Comparison of ENCODE assay signal across 34 cellular contexts in genomic region chr21:46273341-46273740, GRCh38.
"Had no signal": no experiment of that assay in that cellular context is flagged by ENCODE, and none has a peak within 500 bp of the region (broad histone marks: within the 10 kb centered on the region; RNA-seq: fewer than 3 reads in every experiment).

No MANE protein-coding gene starts in this region.

- H3K4me1 ChIP-seq: adrenal gland, body of pancreas had no signal

- H3K4me3 ChIP-seq: adrenal gland, body of pancreas, cardiac muscle cell had no signal

- H3K4me1 Mint-ChIP-seq: activated B cell treated with CpG ODN at 0.5 μM for 24 hours; activated CD4-positive, alpha-beta T cell treated with anti-CD3 and anti-CD28 coated beads, Interleukin-2, amount 10 ng/mL, durations not matched to agents 24 days and 14 days had no signal

- DNase-seq: activated B cell treated with CpG ODN at 0.5 μM for 24 hours; activated CD4-positive, alpha-beta memory T cell treated with anti-CD3 and anti-CD28 coated beads for 36 hours; activated CD4-positive, alpha-beta T cell treated with anti-CD3 and anti-CD28 coated beads for 4 hours; activated CD4-positive, alpha-beta T cell treated with anti-CD3 and anti-CD28 coated beads, Interleukin-2, amount 10 ng/mL, durations not matched to agents 24 days and 14 days; activated CD4-positive, alpha-beta T cell treated with anti-CD3 and anti-CD28 coated beads, Interleukin-2, amount 50 U/mL, for 1 hour; activated CD4-positive, alpha-beta T cell treated with anti-CD3 and anti-CD28 coated beads, Interleukin-2, amount 50 U/mL, for 4 hours; activated CD4-positive, CD25-positive, alpha-beta regulatory T cell treated with anti-CD3 and anti-CD28 coated beads, Interleukin-2, amount 50 U/mL, for 72 hours; activated CD8-positive, alpha-beta memory T cell treated with anti-CD3 and anti-CD28 coated beads, Interleukin-2, amount 50 U/mL, for 4 hours; activated CD8-positive, alpha-beta T cell treated with anti-CD3 and anti-CD28 coated beads for 36 hours; activated effector memory CD4-positive, alpha-beta T cell treated with anti-CD3 and anti-CD28 coated beads, Interleukin-2, amount 50 U/mL, for 16 hours; activated gamma-delta T cell treated with Interleukin-2 at 50 U/mL for 16 hours; activated naive CD4-positive, alpha-beta T cell; activated naive CD4-positive, alpha-beta T cell treated with anti-CD3 and anti-CD28 coated beads for 36 hours; activated naive CD4-positive, alpha-beta T cell treated with anti-CD3 and anti-CD28 coated beads, Interleukin-2, amount 50 U/mL, for 16 hours; activated naive CD8-positive, alpha-beta T cell treated with anti-CD3 and anti-CD28 coated beads for 36 hours; activated T-cell treated with anti-CD3 and anti-CD28 coated beads for 4 hours; activated T-cell treated with anti-CD3 and anti-CD28 coated beads, Interleukin-2, amount 50 U/mL, for 1 hour; activated T-cell treated with anti-CD3 and anti-CD28 coated beads, Interleukin-2, amount 50 U/mL, for 4 hours; activated T-cell treated with anti-CD3 and anti-CD28 coated beads, Interleukin-2, amount 50 U/mL, for 72 hours; adrenal gland; amniotic stem cell; body of pancreas; brain microvascular endothelial cell; central memory CD4-positive, alpha-beta T cell; T-helper 1 cell; T-helper 2 cell; T-helper 9 cell had no signal

- H3K27me3 Mint-ChIP-seq: activated B cell treated with CpG ODN at 0.5 μM for 24 hours; activated CD4-positive, alpha-beta memory T cell treated with anti-CD3 and anti-CD28 coated beads for 36 hours; activated CD4-positive, alpha-beta T cell treated with anti-CD3 and anti-CD28 coated beads, Interleukin-2, amount 10 ng/mL, durations not matched to agents 24 days and 14 days; activated CD8-positive, alpha-beta T cell treated with anti-CD3 and anti-CD28 coated beads for 36 hours; activated naive CD8-positive, alpha-beta T cell treated with anti-CD3 and anti-CD28 coated beads for 36 hours; activated T-helper 17 cell treated with anti-CD3 and anti-CD28 coated beads, Interleukin-2, amount 50 U/mL, for 72 hours had no signal

- H3K27ac Mint-ChIP-seq: activated B cell treated with CpG ODN at 0.5 μM for 24 hours; activated CD4-positive, alpha-beta memory T cell treated with anti-CD3 and anti-CD28 coated beads for 36 hours; activated CD4-positive, alpha-beta T cell treated with anti-CD3 and anti-CD28 coated beads, Interleukin-2, amount 10 ng/mL, durations not matched to agents 24 days and 14 days; activated naive CD4-positive, alpha-beta T cell treated with anti-CD3 and anti-CD28 coated beads for 36 hours; activated naive CD8-positive, alpha-beta T cell treated with anti-CD3 and anti-CD28 coated beads for 36 hours; activated T-cell treated with anti-CD3 and anti-CD28 coated beads, Interleukin-2, amount 50 U/mL, for 72 hours; activated T-helper 1 cell treated with anti-CD3 and anti-CD28 coated beads, Interleukin-12 subunit alpha, Interleukin-12 subunit beta, Interleukin-2, Interleukin-4 antibody, amounts not matched to agents 30 ng/mL and 10 ng/mL and 1 ng/mL, durations not matched to agents 14 hours and 24 hours and 36 hours; activated T-helper 17 cell treated with anti-CD3 and anti-CD28 coated beads, Interleukin-2, amount 50 U/mL, for 72 hours; T-helper 1 cell treated with Interleukin-12 subunit alpha and Interleukin-12 subunit beta and Interleukin-4 antibody, amounts not matched to agents 30 μg/mL and 1 μg/mL, for 36 hours; T-helper 2 cell treated with Interferon-gamma antibody and Interleukin-4, amounts not matched to agents 5 μg/mL and 100 μg/mL, for 36 hours had no signal

- ATAC-seq: activated CD8-positive, alpha-beta T cell treated with anti-CD3 and anti-CD28 coated beads for 36 hours; activated naive CD4-positive, alpha-beta T cell treated with anti-CD3 and anti-CD28 coated beads, Interleukin-2, amount 50 U/mL, for 72 hours; activated T-cell treated with anti-CD3 and anti-CD28 coated beads, Interleukin-2, amount 50 U/mL, for 4 hours; activated T-cell treated with anti-CD3 and anti-CD28 coated beads, Interleukin-2, amount 50 U/mL, for 72 hours; activated T-helper 17 cell treated with anti-CD3 and anti-CD28 coated beads, Interleukin-2, amount 50 U/mL, for 72 hours; body of pancreas had no signal

- H3K27ac ChIP-seq: adrenal gland, body of pancreas, brain microvascular endothelial cell, cardiac muscle cell, VCaP had no signal

- H3K27me3 ChIP-seq: adrenal gland, body of pancreas, brain microvascular endothelial cell, cardiac muscle cell had no signal

- H3K9me3 Mint-ChIP-seq: activated B cell treated with CpG ODN at 0.5 μM for 24 hours; activated CD4-positive, alpha-beta memory T cell treated with anti-CD3 and anti-CD28 coated beads for 36 hours; activated CD4-positive, alpha-beta T cell treated with anti-CD3 and anti-CD28 coated beads, Interleukin-2, amount 10 ng/mL, durations not matched to agents 24 days and 14 days; activated CD8-positive, alpha-beta T cell treated with anti-CD3 and anti-CD28 coated beads for 36 hours; activated naive CD4-positive, alpha-beta T cell treated with anti-CD3 and anti-CD28 coated beads for 36 hours; activated naive CD4-positive, alpha-beta T cell treated with anti-CD3 and anti-CD28 coated beads, Interleukin-2, amount 50 U/mL, for 72 hours; activated naive CD8-positive, alpha-beta T cell treated with anti-CD3 and anti-CD28 coated beads for 36 hours; activated T-cell treated with anti-CD3 and anti-CD28 coated beads, Interleukin-2, amount 50 U/mL, for 4 hours; activated T-cell treated with anti-CD3 and anti-CD28 coated beads, Interleukin-2, amount 50 U/mL, for 72 hours; activated T-helper 1 cell treated with anti-CD3 and anti-CD28 coated beads, Interleukin-12 subunit alpha, Interleukin-12 subunit beta, Interleukin-2, Interleukin-4 antibody, amounts not matched to agents 30 ng/mL and 10 ng/mL and 1 ng/mL, durations not matched to agents 14 hours and 24 hours and 36 hours; activated T-helper 17 cell treated with anti-CD3 and anti-CD28 coated beads, Interleukin-2, amount 50 U/mL, for 72 hours; T-helper 1 cell treated with Interleukin-12 subunit alpha and Interleukin-12 subunit beta and Interleukin-4 antibody, amounts not matched to agents 30 μg/mL and 1 μg/mL, for 36 hours; T-helper 2 cell treated with Interferon-gamma antibody and Interleukin-4, amounts not matched to agents 5 μg/mL and 100 μg/mL, for 36 hours had no signal

- H3K4me3 Mint-ChIP-seq: activated B cell treated with CpG ODN at 0.5 μM for 24 hours; activated CD4-positive, alpha-beta memory T cell treated with anti-CD3 and anti-CD28 coated beads for 36 hours; activated CD4-positive, alpha-beta T cell treated with anti-CD3 and anti-CD28 coated beads, Interleukin-2, amount 10 ng/mL, durations not matched to agents 24 days and 14 days; activated CD8-positive, alpha-beta T cell treated with anti-CD3 and anti-CD28 coated beads for 36 hours; activated naive CD4-positive, alpha-beta T cell treated with anti-CD3 and anti-CD28 coated beads for 36 hours; activated naive CD8-positive, alpha-beta T cell treated with anti-CD3 and anti-CD28 coated beads for 36 hours; activated T-cell treated with anti-CD3 and anti-CD28 coated beads, Interleukin-2, amount 50 U/mL, for 4 hours; activated T-cell treated with anti-CD3 and anti-CD28 coated beads, Interleukin-2, amount 50 U/mL, for 72 hours; activated T-helper 1 cell treated with anti-CD3 and anti-CD28 coated beads, Interleukin-12 subunit alpha, Interleukin-12 subunit beta, Interleukin-2, Interleukin-4 antibody, amounts not matched to agents 30 ng/mL and 10 ng/mL and 1 ng/mL, durations not matched to agents 14 hours and 24 hours and 36 hours; activated T-helper 17 cell treated with anti-CD3 and anti-CD28 coated beads, Interleukin-2, amount 50 U/mL, for 72 hours; T-helper 1 cell treated with Interleukin-12 subunit alpha and Interleukin-12 subunit beta and Interleukin-4 antibody, amounts not matched to agents 30 μg/mL and 1 μg/mL, for 36 hours; T-helper 2 cell treated with Interferon-gamma antibody and Interleukin-4, amounts not matched to agents 5 μg/mL and 100 μg/mL, for 36 hours had no signal

- H3K9me3 ChIP-seq: adrenal gland, body of pancreas had no signal
